Comparison of ENCODE assay signal across 16 cellular contexts in genomic region chr2:200913654-200914053, GRCh38.
DNase-seq lines count a peak whose midpoint lies in the region; ATAC-seq and TF ChIP-seq lines count a peak whose summit lies in the region.
"Had no signal": no experiment of that assay in that cellular context is flagged by ENCODE, and none has a peak within 500 bp of the region (broad histone marks: within the 10 kb centered on the region; RNA-seq: fewer than 3 reads in every experiment).

No MANE protein-coding gene starts in this region.

- H3K36me3 Mint-ChIP-seq in activated naive CD4-positive, alpha-beta T cell treated with anti-CD3 and anti-CD28 coated beads, Interleukin-2, amount 50 U/mL, for 24 hours = peaks cover 5% of the 10 kb centered on the region
- H3K36me3 Mint-ChIP-seq in stimulated activated effector memory CD8-positive, alpha-beta T cell treated with anti-CD3 and anti-CD28 coated beads, Interleukin-12 subunit alpha, Interleukin-12 subunit beta, amount 100 ng/mL, for 72 hours = peaks cover 100% of the 10 kb centered on the region

- H3K27ac Mint-ChIP-seq in activated naive CD4-positive, alpha-beta T cell treated with anti-CD3 and anti-CD28 coated beads, Interleukin-2, amount 50 U/mL, for 24 hours = peak overlapping the region; percentile 66
- H3K27ac Mint-ChIP-seq in stimulated activated effector memory CD8-positive, alpha-beta T cell treated with anti-CD3 and anti-CD28 coated beads, Interleukin-12 subunit alpha, Interleukin-12 subunit beta, amount 100 ng/mL, for 72 hours = peak overlapping the region; percentile 26

- H3K4me1 ChIP-seq in RWPE2 (ENCODE audit: insufficient read depth, poor library complexity, severe bottlenecking) = no peaks in the 10 kb centered on the region
- H3K4me1 ChIP-seq: esophagus squamous epithelium had no signal

- no peak overlapping the region for H3K27ac ChIP-seq in RWPE2 (ENCODE audit: poor library complexity, severe bottlenecking)
- H3K27ac ChIP-seq: esophagus squamous epithelium had no signal

- ATAC-seq in RWPE2 (ENCODE audit: low read depth) = peak; percentile 33; the same call in 1 of the 3 replicates
- ATAC-seq in stimulated activated effector memory CD8-positive, alpha-beta T cell treated with anti-CD3 and anti-CD28 coated beads, Interleukin-12 subunit alpha, Interleukin-12 subunit beta, amount 100 ng/mL, for 72 hours = no peak
- no peak for ATAC-seq in HG02798 (IDR thresholded peaks at IDR 0.05; ENCODE audit: poor library complexity, unreplicated experiment)

- H3K4me1 Mint-ChIP-seq in activated naive CD4-positive, alpha-beta T cell treated with anti-CD3 and anti-CD28 coated beads, Interleukin-2, amount 50 U/mL, for 24 hours = no peaks in the 10 kb centered on the region
- H3K4me1 Mint-ChIP-seq in stimulated activated effector memory CD8-positive, alpha-beta T cell treated with anti-CD3 and anti-CD28 coated beads, Interleukin-12 subunit alpha, Interleukin-12 subunit beta, amount 100 ng/mL, for 72 hours = no peaks in the 10 kb centered on the region

- H3K9me3 ChIP-seq in RWPE2 (ENCODE audit: severe bottlenecking) = no peaks in the 10 kb centered on the region
- H3K9me3 ChIP-seq: esophagus squamous epithelium had no signal

- H3K36me3 ChIP-seq in RWPE2 (ENCODE audit: low read depth) = peaks cover 85% of the 10 kb centered on the region

- DNase-seq in activated naive CD4-positive, alpha-beta T cell treated with Interleukin-2 at 50 U/mL for 16 hours = no peak
- DNase-seq in RWPE2 (ENCODE audit: low spot score) (no peak), fibroblast of mammary gland (ENCODE audit: low read depth) (peak; percentile 42), NCI-H146 (lab: John Stamatoyannopoulos, UW) (no peak), cortex of kidney (lab: John Stamatoyannopoulos, UW) (no peak)
- no peak for DNase-seq in stimulated activated effector memory CD8-positive, alpha-beta T cell treated with anti-CD3 and anti-CD28 coated beads, Interleukin-12 subunit alpha, Interleukin-12 subunit beta, amount 100 ng/mL, for 72 hours (ENCODE audit: low spot score in 2 of 2)
- DNase-seq: DMS 273 treated with DMSO at 0.1 percent for 48 hours; esophagus squamous epithelium; MM.1S; NCI-H2107; NCI-H82; SHP77; stimulated activated CD4-positive, alpha-beta T cell treated with anti-CD3 and anti-CD28 coated beads, Interleukin-12 subunit alpha, Interleukin-12 subunit beta, amount 100 ng/mL, for 4 hours; substantia nigra had no signal

- H3K27me3 ChIP-seq in RWPE2 (ENCODE audit: insufficient read depth, poor library complexity, severe bottlenecking) = no peaks in the 10 kb centered on the region
- H3K27me3 ChIP-seq: esophagus squamous epithelium had no signal

- no peaks in the 10 kb centered on the region for H3K27me3 Mint-ChIP-seq in activated naive CD4-positive, alpha-beta T cell treated with anti-CD3 and anti-CD28 coated beads, Interleukin-2, amount 50 U/mL, for 24 hours

- TF ChIP-seq CTCF in RWPE2 (IDR thresholded peaks at IDR 0.05; ENCODE audit: poor library complexity, severe bottlenecking) = no peak
- TF ChIP-seq CTCF in fibroblast of mammary gland (conservative IDR thresholded peaks at IDR 0.05; ENCODE audit: control insufficient read depth, insufficient read depth, low read depth, low read length) = no peak

- H3K4me3 Mint-ChIP-seq in activated naive CD4-positive, alpha-beta T cell treated with anti-CD3 and anti-CD28 coated beads, Interleukin-2, amount 50 U/mL, for 24 hours = no peak overlapping the region
- H3K4me3 Mint-ChIP-seq in stimulated activated effector memory CD8-positive, alpha-beta T cell treated with anti-CD3 and anti-CD28 coated beads, Interleukin-12 subunit alpha, Interleukin-12 subunit beta, amount 100 ng/mL, for 72 hours = no peak overlapping the region

- H3K4me3 ChIP-seq in RWPE2 (ENCODE audit: severe bottlenecking) (no peak overlapping the region), fibroblast of mammary gland (ENCODE audit: control insufficient read depth, low read depth, low read length) (no peak overlapping the region)
- H3K4me3 ChIP-seq: esophagus squamous epithelium had no signal

- no peaks in the 10 kb centered on the region for H3K9me3 Mint-ChIP-seq in activated naive CD4-positive, alpha-beta T cell treated with anti-CD3 and anti-CD28 coated beads, Interleukin-2, amount 50 U/mL, for 24 hours
- H3K9me3 Mint-ChIP-seq in stimulated activated effector memory CD8-positive, alpha-beta T cell treated with anti-CD3 and anti-CD28 coated beads, Interleukin-12 subunit alpha, Interleukin-12 subunit beta, amount 100 ng/mL, for 72 hours = no peaks in the 10 kb centered on the region
